In genomic region chr2:157905092-157905491, GRCh38 we compare ENCODE assay signal across 21 cellular contexts.
"Had no signal": no experiment of that assay in that cellular context is flagged by ENCODE, and none has a peak within 500 bp of the region (broad histone marks: within the 10 kb centered on the region; RNA-seq: fewer than 3 reads in every experiment).

No MANE protein-coding gene starts in this region.

- H3K27ac Mint-ChIP-seq: nephron; neural progenitor cell; progenitor cell of endocrine pancreas; stimulated activated memory B cell treated with anti-CD40 and anti-IgM and Interleukin-4, amounts not matched to agents 10 μg/mL and 1 μg/mL and 100 μg/mL, for 72 hours; type B pancreatic cell had no signal

- H3K4me1 Mint-ChIP-seq: neural progenitor cell had no signal

- H3K27me3 Mint-ChIP-seq: naive thymus-derived CD4-positive, alpha-beta T cell; progenitor cell of endocrine pancreas; type B pancreatic cell had no signal

- DNase-seq: dermis blood vessel endothelial cell; effector memory CD4-positive, alpha-beta T cell; erythroblast; esophagus squamous epithelium; hypothalamus; mesenchymal stem cell; midbrain; naive thymus-derived CD4-positive, alpha-beta T cell; stimulated activated CD4-positive, alpha-beta T cell treated with anti-CD3 and anti-CD28 coated beads, Interleukin-4, amount 100 ng/mL, for 4 hours; stimulated activated naive CD8-positive, alpha-beta T cell treated with anti-CD3 and anti-CD28 coated beads, Interleukin-15, Interleukin-2, amounts not matched to agents 100 U/mL and 50 U/mL, for 24 hours; substantia nigra; testis; tibial artery had no signal

- H3K36me3 ChIP-seq: esophagus squamous epithelium, neural progenitor cell, tibial artery had no signal

- H3K79me2 ChIP-seq: parathyroid adenoma had no signal

- H3K27ac ChIP-seq: coronary artery, esophagus squamous epithelium, neural progenitor cell, parathyroid adenoma, testis, tibial artery had no signal

- ATAC-seq: naive thymus-derived CD4-positive, alpha-beta T cell; sciatic nerve; stimulated activated memory B cell treated with anti-CD40 and anti-IgM and Interleukin-4, amounts not matched to agents 10 μg/mL and 1 μg/mL and 100 μg/mL, for 72 hours; stimulated activated naive CD8-positive, alpha-beta T cell treated with anti-CD3 and anti-CD28 coated beads, Interleukin-15, Interleukin-2, amounts not matched to agents 100 U/mL and 50 U/mL, for 24 hours had no signal

- H3K9me3 Mint-ChIP-seq: naive thymus-derived CD4-positive, alpha-beta T cell; nephron; stimulated activated memory B cell treated with anti-CD40 and anti-IgM and Interleukin-4, amounts not matched to agents 10 μg/mL and 1 μg/mL and 100 μg/mL, for 72 hours; type B pancreatic cell had no signal

- H3K36me3 Mint-ChIP-seq: neural progenitor cell; stimulated activated memory B cell treated with anti-CD40 and anti-IgM and Interleukin-4, amounts not matched to agents 10 μg/mL and 1 μg/mL and 100 μg/mL, for 72 hours; type B pancreatic cell had no signal

- H3K4me3 Mint-ChIP-seq: naive thymus-derived CD4-positive, alpha-beta T cell; nephron; neural progenitor cell; stimulated activated memory B cell treated with anti-CD40 and anti-IgM and Interleukin-4, amounts not matched to agents 10 μg/mL and 1 μg/mL and 100 μg/mL, for 72 hours; type B pancreatic cell had no signal

- H3K4me1 ChIP-seq: esophagus squamous epithelium, neural progenitor cell, parathyroid adenoma, testis, tibial artery had no signal

- H3K4me3 ChIP-seq: coronary artery, esophagus squamous epithelium, neural progenitor cell, testis, tibial artery had no signal

- H2AFZ ChIP-seq: neural progenitor cell, parathyroid adenoma had no signal

- H3K4me2 ChIP-seq: neural progenitor cell had no signal

- H3K27me3 ChIP-seq: esophagus squamous epithelium, neural progenitor cell, testis, tibial artery had no signal
